8 cellular contexts compared by ENCODE assay signal in genomic region chr15:41284425-41285177, GRCh38.
DNase-seq lines count a peak whose midpoint lies in the region; ATAC-seq and TF ChIP-seq lines count a peak whose summit lies in the region.

No MANE protein-coding gene starts in this region.

- no peaks in the 10 kb centered on the region for H3K9me3 ChIP-seq in MM.1S (replicated peaks; ENCODE audit: insufficient read depth, low read length)

- H2AFZ ChIP-seq in MM.1S (ENCODE audit: low read length): peak overlapping the region; percentile 37; the same call in 1 of the 2 replicates

- H3K27ac ChIP-seq in MM.1S (ENCODE audit: low read length) (peak overlapping the region; percentile 65; the same call in 1 of the 2 replicates), brain microvascular endothelial cell (peak overlapping the region; percentile 79)

- peak overlapping the region; percentile 88 for H3K4me3 ChIP-seq in MM.1S (ENCODE audit: low read length)
- H3K4me3 ChIP-seq in brain microvascular endothelial cell (ENCODE audit: low read depth, low read length): peak overlapping the region; percentile 91

- H3K9me3 Mint-ChIP-seq in stimulated activated effector memory CD8-positive, alpha-beta T cell treated with anti-CD3 and anti-CD28 coated beads, Interleukin-12 subunit alpha, Interleukin-12 subunit beta, amount 100 ng/mL, for 72 hours: no peaks in the 10 kb centered on the region

- H3K4me1 Mint-ChIP-seq in stimulated activated effector memory CD8-positive, alpha-beta T cell treated with anti-CD3 and anti-CD28 coated beads, Interleukin-12 subunit alpha, Interleukin-12 subunit beta, amount 100 ng/mL, for 72 hours: peaks cover 42% of the 10 kb centered on the region

- no peaks in the 10 kb centered on the region for H4K20me1 ChIP-seq in MM.1S (ENCODE audit: insufficient read depth, low read length)

- H3K9ac ChIP-seq in MM.1S (ENCODE audit: low read length): peak overlapping the region; percentile 86

- H3K36me3 ChIP-seq in MM.1S (replicated peaks; ENCODE audit: insufficient read depth, low read length) (peaks cover 28% of the 10 kb centered on the region), brain microvascular endothelial cell (replicated peaks) (peaks cover 41% of the 10 kb centered on the region)

- peaks cover 49% of the 10 kb centered on the region for H3K79me2 ChIP-seq in MM.1S (ENCODE audit: low read length)

- H3K27me3 ChIP-seq in MM.1S (replicated peaks; ENCODE audit: insufficient read depth, low read length): no peaks in the 10 kb centered on the region
- H3K27me3 ChIP-seq in brain microvascular endothelial cell (replicated peaks): no peaks in the 10 kb centered on the region

- 0 out of 2 replicates have a peak, but pooled peaks cover 6% of the 10 kb centered on the region for H3F3A ChIP-seq in MM.1S (ENCODE audit: insufficient read depth, low read length)

- no peak for TF ChIP-seq CTCF in MM.1S (IDR thresholded peaks at IDR 0.05; ENCODE audit: low read length)
- TF ChIP-seq CTCF in brain microvascular endothelial cell (IDR thresholded peaks at IDR 0.05; ENCODE audit: low read depth, low read length, missing control alignments): no peak

- H3K4me2 ChIP-seq in MM.1S (ENCODE audit: low read depth, low read length): peak overlapping the region; percentile 36

- H3K27ac Mint-ChIP-seq in stimulated activated effector memory CD8-positive, alpha-beta T cell treated with anti-CD3 and anti-CD28 coated beads, Interleukin-12 subunit alpha, Interleukin-12 subunit beta, amount 100 ng/mL, for 72 hours: peak overlapping the region; percentile 97

- H3K4me1 ChIP-seq in MM.1S (ENCODE audit: low read length): no peaks in the 10 kb centered on the region; the same call in 1 of the 2 replicates

- in situ Hi-C loops in brain microvascular endothelial cell (cut with HindIII; ENCODE audit: low pct_ligation_motif_present, low sequenced_read_pairs): no loop called here

- no peaks in the 10 kb centered on the region for H3K9me2 ChIP-seq in MM.1S (replicated peaks; ENCODE audit: insufficient read depth, low read length)

- H3K36me3 Mint-ChIP-seq in stimulated activated effector memory CD8-positive, alpha-beta T cell treated with anti-CD3 and anti-CD28 coated beads, Interleukin-12 subunit alpha, Interleukin-12 subunit beta, amount 100 ng/mL, for 72 hours: peaks cover 63% of the 10 kb centered on the region

- ATAC-seq in stimulated activated effector memory CD8-positive, alpha-beta T cell treated with anti-CD3 and anti-CD28 coated beads, Interleukin-12 subunit alpha, Interleukin-12 subunit beta, amount 100 ng/mL, for 72 hours: no peak

- DNase-seq in DMS79 treated with DMSO at 0.1 percent for 48 hours (lab: John Stamatoyannopoulos, UW): peak; percentile 12
- no peak for DNase-seq in DMS79 (lab: John Stamatoyannopoulos, UW)
- DNase-seq in MM.1S: peak; percentile 10
- no peak for DNase-seq in brain microvascular endothelial cell
- peak; percentile 16 for DNase-seq in iris pigment epithelial cell (ENCODE audit: low read depth)
- no peak for DNase-seq in stimulated activated effector memory CD8-positive, alpha-beta T cell treated with anti-CD3 and anti-CD28 coated beads, Interleukin-12 subunit alpha, Interleukin-12 subunit beta, amount 100 ng/mL, for 72 hours (ENCODE audit: low spot score in 2 of 2)
- DNase-seq in AML-193 (lab: John Stamatoyannopoulos, UW): no peak
- no peak for DNase-seq in activated gamma-delta T cell (lab: John Stamatoyannopoulos, UW)

- peak overlapping the region; percentile 96 for H3K4me3 Mint-ChIP-seq in stimulated activated effector memory CD8-positive, alpha-beta T cell treated with anti-CD3 and anti-CD28 coated beads, Interleukin-12 subunit alpha, Interleukin-12 subunit beta, amount 100 ng/mL, for 72 hours

Comparison
In these comparisons a context has a peak if more than half of its experiments do, and no peak if none do; other contexts are left out.
1. DNase-seq: peak in DMS79 treated with DMSO at 0.1 percent for 48 hours (single experiment), MM.1S (single experiment) and iris pigment epithelial cell (single experiment); none in DMS79 (single experiment), brain microvascular endothelial cell (single experiment), stimulated activated effector memory CD8-positive, alpha-beta T cell treated with anti-CD3 and anti-CD28 coated beads, Interleukin-12 subunit alpha, Interleukin-12 subunit beta, amount 100 ng/mL, for 72 hours (0 of 2), AML-193 (0 of 2) and activated gamma-delta T cell (single experiment).